ENCODE assay signal across 35 cellular contexts in the genomic region with DNA sequence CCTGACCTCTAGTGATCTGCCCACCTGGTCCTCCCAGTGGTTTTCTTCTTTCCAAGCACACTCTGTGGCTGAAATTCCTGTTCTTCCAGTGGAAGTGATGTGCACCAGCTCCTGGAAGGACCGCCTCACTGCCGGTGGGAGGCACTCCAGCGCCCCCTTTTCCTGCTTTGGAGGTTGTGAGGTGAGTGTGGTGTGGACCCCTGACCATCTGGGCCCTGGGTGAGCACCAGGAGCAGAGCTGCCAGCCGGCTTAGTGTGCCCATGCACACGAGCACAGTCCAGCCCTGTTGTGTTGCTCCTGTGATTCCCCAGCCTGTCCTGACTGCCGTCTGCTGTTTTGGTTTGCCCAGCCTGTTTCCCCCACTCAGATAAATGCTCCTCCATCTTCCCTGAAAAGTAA.
A peak's percentile ranks its signal among the peaks of the same experiment; 100 is the strongest.
DNase-seq lines count a peak whose midpoint lies in the region; ATAC-seq and TF ChIP-seq lines count a peak whose summit lies in the region.
"Had no signal": no experiment of that assay in that cellular context is flagged by ENCODE, and none has a peak within 500 bp of the region (broad histone marks: within the 10 kb centered on the region; RNA-seq: fewer than 3 reads in every experiment).

No MANE protein-coding gene starts in this region.

- H3K23ac ChIP-seq in neuronal stem cell (ENCODE audit: low read depth, low read length, poor library complexity) = no peak overlapping the region

- H3K79me1 ChIP-seq in neuronal stem cell (ENCODE audit: low read depth, low read length) = no peaks in the 10 kb centered on the region

- H3K18ac ChIP-seq in neuronal stem cell (ENCODE audit: low read length) = peak overlapping the region; percentile 80

- H3K4me2 ChIP-seq in GM23338 (no peak overlapping the region), neuronal stem cell (ENCODE audit: insufficient read depth, low read length, poor library complexity, severe bottlenecking) (no peak overlapping the region), smooth muscle cell (no peak overlapping the region)
- H3K4me2 ChIP-seq: A549; BLaER1; BLaER1 treated with 17β-estradiol and CSF1 and Interleukin-3, amounts not matched to agents 10 nM and 100 nM had no signal

- no peak overlapping the region for H2AK5ac ChIP-seq in neuronal stem cell (ENCODE audit: low read depth, low read length)

- H4K20me1 ChIP-seq in GM23338 (replicated peaks; ENCODE audit: insufficient read depth) (no peaks in the 10 kb centered on the region), smooth muscle cell (ENCODE audit: low read depth) (no peaks in the 10 kb centered on the region)
- H4K20me1 ChIP-seq: BLaER1; BLaER1 treated with 17β-estradiol and CSF1 and Interleukin-3, amounts not matched to agents 10 nM and 100 nM had no signal

- H3K4me1 ChIP-seq in GM23338 (ENCODE audit: insufficient read depth) = no peaks in the 10 kb centered on the region; the same call in 1 of the 2 replicates
- H3K4me1 ChIP-seq in endodermal cell (ENCODE audit: control insufficient read depth, insufficient read depth, low read length) = no peaks in the 10 kb centered on the region
- H3K4me1 ChIP-seq in neuronal stem cell (ENCODE audit: control insufficient read depth in 2 of 2, insufficient read depth in 1 of 2, low read depth in 1 of 2, low read length in 2 of 2) = no peaks in the 10 kb centered on the region
- no peaks in the 10 kb centered on the region for H3K4me1 ChIP-seq in prostate gland (replicated peaks)
- H3K4me1 ChIP-seq in smooth muscle cell (ENCODE audit: low read depth) = no peaks in the 10 kb centered on the region
- H3K4me1 ChIP-seq: A549, BE2C, BLaER1, Caco-2 had no signal

- H3K27me3 Mint-ChIP-seq in GM23338 (ENCODE audit: insufficient read depth, low read depth, poor library complexity) = peaks cover 1% of the 10 kb centered on the region
- H3K27me3 Mint-ChIP-seq in WTC11 (ENCODE audit: low read depth) = peaks cover 11% of the 10 kb centered on the region; the same call in 1 of the 2 replicates
- H3K27me3 Mint-ChIP-seq in endodermal cell (ENCODE audit: insufficient read depth) = no peaks in the 10 kb centered on the region

- H4K8ac ChIP-seq in neuronal stem cell (ENCODE audit: low read depth, low read length) = no peak overlapping the region

- peak overlapping the region; percentile 65; the same call in 1 of the 2 replicates for H3K27ac Mint-ChIP-seq in GM23338
- no peak overlapping the region for H3K27ac Mint-ChIP-seq in WTC11
- H3K27ac Mint-ChIP-seq in endodermal cell = no peak overlapping the region
- H3K27ac Mint-ChIP-seq: B cell; CD14-positive monocyte; CD4-positive, alpha-beta memory T cell; CD4-positive, alpha-beta T cell; CD4-positive, CD25-positive, alpha-beta regulatory T cell; CD8-positive, alpha-beta memory T cell; CD8-positive, alpha-beta T cell had no signal

- H3K9ac ChIP-seq in endodermal cell (ENCODE audit: extremely low read depth, low read length, poor library complexity, severe bottlenecking) = no peak overlapping the region
- H3K9ac ChIP-seq in neuronal stem cell (ENCODE audit: low read depth, low read length, poor library complexity) = no peak overlapping the region
- no peak overlapping the region for H3K9ac ChIP-seq in smooth muscle cell (ENCODE audit: low read depth)
- H3K9ac ChIP-seq: BLaER1; BLaER1 treated with 17β-estradiol and CSF1 and Interleukin-3, amounts not matched to agents 10 nM and 100 nM had no signal

- POLR2A ChIA-PET in WTC11 (lab: Charles Lee) = no interaction called here

- TF ChIP-seq CTCF in GM23338 (conservative IDR thresholded peaks at IDR 0.05; ENCODE audit: low read depth in 2 of 2) (peak in 1 of 2 experiments; percentile 45; a peak in 2 of 4 replicates), WTC11 (IDR thresholded peaks at IDR 0.05) (no peak), endodermal cell (conservative IDR thresholded peaks at IDR 0.05) (no peak), prostate gland (IDR thresholded peaks at IDR 0.05) (no peak), smooth muscle cell (IDR thresholded peaks at IDR 0.05; ENCODE audit: borderline replicate concordance, insufficient read depth, poor library complexity, severe bottlenecking) (no peak)

- DNase-seq in GM23338 (ENCODE audit: low spot score) = no peak
- DNase-seq in WTC11 (ENCODE audit: low spot score) = no peak
- peak; percentile 45 for DNase-seq in endodermal cell
- DNase-seq in neuronal stem cell (ENCODE audit: low spot score) = no peak
- DNase-seq in prostate gland (ENCODE audit: low spot score) = no peak
- DNase-seq in smooth muscle cell (lab: John Stamatoyannopoulos, UW; ENCODE audit: unreplicated experiment) = no peak
- DNase-seq in cerebellar nuclear complex (lab: John Stamatoyannopoulos, UW) = no peak
- DNase-seq: 8988T; ACHN; AML-193; BE2C; C1 segment of cervical spinal cord; Caco-2; Calu3; CD4-positive, alpha-beta memory T cell; CD4-positive, alpha-beta T cell; CD4-positive, CD25-positive, alpha-beta regulatory T cell; CD8-positive, alpha-beta memory T cell; CD8-positive, alpha-beta T cell; COR-L47; DMS 273 treated with DMSO at 0.1 percent for 48 hours; DMS153; DMS53; DMS79; DMS79 treated with DMSO at 0.1 percent for 48 hours; DND-41; EL had no signal

- H2BK5ac ChIP-seq in neuronal stem cell (ENCODE audit: low read length) = no peak overlapping the region

- intact Hi-C loops in prostate gland (cut with DNase I) = no loop called here

- H2BK12ac ChIP-seq in neuronal stem cell (ENCODE audit: low read length) = no peak overlapping the region

- no peaks in the 10 kb centered on the region for H3K9me2 ChIP-seq in GM23338 (ENCODE audit: insufficient read depth)

- CTCF ChIA-PET in WTC11 (lab: Charles Lee) = interaction anchor here (0.6 to 2.3 kb wide), 5 partner anchors 23 to 158 kb away, joined by 3 to 16 read pairs (median 3); no protein-coding TSS in a partner anchor

- no peak overlapping the region for H3K14ac ChIP-seq in neuronal stem cell (ENCODE audit: low read length)

- no peak overlapping the region for H4K91ac ChIP-seq in neuronal stem cell (ENCODE audit: low read depth, low read length, poor library complexity)

- peaks cover 4% of the 10 kb centered on the region; the same call in 1 of the 3 replicates for H3K36me3 Mint-ChIP-seq in GM23338 (ENCODE audit: low read depth)
- H3K36me3 Mint-ChIP-seq in WTC11 = no peaks in the 10 kb centered on the region
- H3K36me3 Mint-ChIP-seq in endodermal cell (ENCODE audit: low read depth) = no peaks in the 10 kb centered on the region
- H3K36me3 Mint-ChIP-seq: CD14-positive monocyte; CD4-positive, alpha-beta memory T cell; CD4-positive, CD25-positive, alpha-beta regulatory T cell; CD8-positive, alpha-beta memory T cell; CD8-positive, alpha-beta T cell had no signal

- H3K36me3 ChIP-seq in GM23338 (ENCODE audit: insufficient read depth) (no peaks in the 10 kb centered on the region), endodermal cell (ENCODE audit: control insufficient read depth, insufficient read depth, low read length) (no peaks in the 10 kb centered on the region), neuronal stem cell (replicated peaks in 1 of 2; ENCODE audit: control insufficient read depth in 2 of 2, insufficient read depth in 2 of 2, low read length in 2 of 2) (no peaks in the 10 kb centered on the region), prostate gland (no peaks in the 10 kb centered on the region), smooth muscle cell (ENCODE audit: low read depth) (no peaks in the 10 kb centered on the region)
- H3K36me3 ChIP-seq: BE2C; BLaER1; BLaER1 treated with 17β-estradiol and CSF1 and Interleukin-3, amounts not matched to agents 10 nM and 100 nM had no signal

- H3K27me3 ChIP-seq in GM23338 (ENCODE audit: insufficient read depth) (no peaks in the 10 kb centered on the region), endodermal cell (ENCODE audit: control insufficient read depth, insufficient read depth, low read length, poor library complexity, severe bottlenecking) (no peaks in the 10 kb centered on the region), neuronal stem cell (ENCODE audit: control insufficient read depth in 3 of 3, insufficient read depth in 3 of 3, low read depth in 1 of 3, low read length in 3 of 3) (peaks cover 0 to 1% (median 0%) of the 10 kb centered on the region in 3 experiments), prostate gland (replicated peaks; ENCODE audit: insufficient read depth) (no peaks in the 10 kb centered on the region), smooth muscle cell (ENCODE audit: low read depth) (no peaks in the 10 kb centered on the region)
- H3K27me3 ChIP-seq: BE2C; BLaER1; BLaER1 treated with 17β-estradiol and CSF1 and Interleukin-3, amounts not matched to agents 10 nM and 100 nM had no signal

- H3F3A ChIP-seq in GM23338 (replicated peaks; ENCODE audit: low read depth) (no peaks in the 10 kb centered on the region), smooth muscle cell (ENCODE audit: low read depth) (no peaks in the 10 kb centered on the region)

- H2AFZ ChIP-seq in GM23338 (no peak overlapping the region), neuronal stem cell (ENCODE audit: low read length) (no peak overlapping the region), smooth muscle cell (ENCODE audit: low read depth) (no peak overlapping the region)

- H3K4me3 Mint-ChIP-seq in GM23338 (no peak overlapping the region), WTC11 (no peak overlapping the region), endodermal cell (no peak overlapping the region)
- H3K4me3 Mint-ChIP-seq: B cell; CD14-positive monocyte; CD4-positive, alpha-beta memory T cell; CD4-positive, alpha-beta T cell; CD4-positive, CD25-positive, alpha-beta regulatory T cell; CD8-positive, alpha-beta memory T cell; CD8-positive, alpha-beta T cell had no signal

- 71 to 92% methylated on average over 4 to 6 of the region's 6 CpGs for WGBS in endodermal cell (ENCODE audit: insufficient coverage in 1 of 2, insufficient read length in 1 of 2), 2 experiments
- no CpG with 5 or more reads among the region's 6 CpGs for WGBS in neuronal stem cell (ENCODE audit: extremely low coverage in 2 of 2, insufficient read length in 2 of 2, insufficient replicate concordance in 1 of 2), 2 donors
- WGBS in prostate gland = 71% methylated on average over 6 of the region's 6 CpGs
- 83% methylated on average over 6 of the region's 6 CpGs for WGBS in smooth muscle cell (ENCODE audit: low lambda C conversion rate)

- H3K4me1 Mint-ChIP-seq in GM23338 (peaks cover 16% of the 10 kb centered on the region), WTC11 (peaks cover 10% of the 10 kb centered on the region; the same call in 1 of the 2 replicates), endodermal cell (no peaks in the 10 kb centered on the region)
- H3K4me1 Mint-ChIP-seq: B cell; CD14-positive monocyte; CD4-positive, alpha-beta memory T cell; CD4-positive, CD25-positive, alpha-beta regulatory T cell; CD8-positive, alpha-beta memory T cell had no signal

- H3K9me3 ChIP-seq in endodermal cell (ENCODE audit: control insufficient read depth, low read length) = peaks cover 7% of the 10 kb centered on the region
- no peaks in the 10 kb centered on the region for H3K9me3 ChIP-seq in neuronal stem cell (replicated peaks in 1 of 2; ENCODE audit: control insufficient read depth in 2 of 2, insufficient read depth in 1 of 2, low read depth in 1 of 2, low read length in 2 of 2)
- H3K9me3 ChIP-seq in prostate gland = no peaks in the 10 kb centered on the region
- no peaks in the 10 kb centered on the region for H3K9me3 ChIP-seq in smooth muscle cell (replicated peaks; ENCODE audit: low read depth)
- H3K9me3 ChIP-seq: A549; BE2C; BLaER1; BLaER1 treated with 17β-estradiol and CSF1 and Interleukin-3, amounts not matched to agents 10 nM and 100 nM; Caco-2 had no signal

- ATAC-seq in GM23338 (peak; percentile 44; the same call in 1 of the 3 replicates), WTC11 (peak; percentile 32; the same call in 1 of the 2 replicates), GM18520 (IDR thresholded peaks at IDR 0.05; ENCODE audit: unreplicated experiment) (no peak)
- ATAC-seq: A549; CD8-positive, alpha-beta T cell had no signal

- no peak overlapping the region for H2BK15ac ChIP-seq in neuronal stem cell (ENCODE audit: low read length)

- H2BK120ac ChIP-seq in neuronal stem cell (ENCODE audit: low read depth, low read length) = no peak overlapping the region

- H3K79me2 ChIP-seq in GM23338 (replicated peaks; ENCODE audit: insufficient read depth) (no peaks in the 10 kb centered on the region), smooth muscle cell (ENCODE audit: low read depth) (no peaks in the 10 kb centered on the region)

- no peak overlapping the region for H3K4ac ChIP-seq in neuronal stem cell (ENCODE audit: low read length)

- no peak for TF ChIP-seq POLR2A in prostate gland (IDR thresholded peaks at IDR 0.05)

- no peak overlapping the region for H3K4me3 ChIP-seq in GM23338
- H3K4me3 ChIP-seq in endodermal cell (ENCODE audit: low read length) = no peak overlapping the region
- no peak overlapping the region for H3K4me3 ChIP-seq in neuronal stem cell (ENCODE audit: low read length in 2 of 2)
- H3K4me3 ChIP-seq in prostate gland = no peak overlapping the region
- H3K4me3 ChIP-seq in smooth muscle cell = no peak overlapping the region
- H3K4me3 ChIP-seq: A549; BLaER1; BLaER1 treated with 17β-estradiol and CSF1 and Interleukin-3, amounts not matched to agents 10 nM and 100 nM had no signal

- H3K27ac ChIP-seq in GM23338 (ENCODE audit: low read depth) = no peak overlapping the region
- no peak overlapping the region for H3K27ac ChIP-seq in endodermal cell (ENCODE audit: low read depth, low read length)
- H3K27ac ChIP-seq in neuronal stem cell (replicated peaks; ENCODE audit: low read length) = no peak overlapping the region
- H3K27ac ChIP-seq in prostate gland = no peak overlapping the region
- H3K27ac ChIP-seq in smooth muscle cell (ENCODE audit: low read depth) = no peak overlapping the region
- H3K27ac ChIP-seq: 22Rv1; A549; BLaER1; BLaER1 treated with 17β-estradiol and CSF1 and Interleukin-3, amounts not matched to agents 10 nM and 100 nM; C4-2B had no signal

- H3K9me3 Mint-ChIP-seq in GM23338 (peaks cover 6% of the 10 kb centered on the region), WTC11 (peaks cover 6% of the 10 kb centered on the region), endodermal cell (peaks cover 4% of the 10 kb centered on the region)
- H3K9me3 Mint-ChIP-seq: CD4-positive, alpha-beta memory T cell; CD4-positive, alpha-beta T cell; CD8-positive, alpha-beta memory T cell; CD8-positive, alpha-beta T cell had no signal
